Comparison of ENCODE assay signal across 28 cellular contexts in the genomic region with DNA sequence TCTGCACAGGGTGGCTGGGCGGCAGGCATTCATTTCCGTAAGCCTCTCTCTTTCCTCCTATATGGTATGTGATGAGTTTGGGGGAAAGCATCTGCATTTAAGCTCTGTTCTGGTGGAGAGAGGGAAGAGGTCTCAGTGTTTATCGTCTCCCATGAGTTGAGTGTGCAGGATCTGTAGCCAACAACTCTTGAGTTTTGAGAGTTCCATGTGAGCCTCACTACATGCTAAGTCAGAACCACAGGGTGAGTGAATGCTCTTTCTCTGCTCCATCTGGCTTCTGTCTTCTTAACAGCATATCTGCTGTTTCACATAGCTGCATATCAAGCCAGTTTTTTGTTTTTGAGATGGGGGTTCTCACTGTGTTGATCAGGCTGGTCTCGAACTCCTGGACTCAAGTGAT. TPM values are rescaled to one million over a fixed set of nuclear protein-coding genes. Genes with fewer than 3 reads are reported as not detected.
DNase-seq lines count a peak whose midpoint lies in the region; ATAC-seq, FAIRE-seq and TF ChIP-seq lines count a peak whose summit lies in the region.
"Had no signal": no experiment of that assay in that cellular context is flagged by ENCODE, and none has a peak within 500 bp of the region (broad histone marks: within the 10 kb centered on the region; RNA-seq: fewer than 3 reads in every experiment).

No MANE protein-coding gene starts in this region.

- CTCF ChIA-PET in Panc1 (lab: Charles Lee): no interaction called here
- CTCF ChIA-PET in OCI-LY7 (lab: Charles Lee; ENCODE audit: unreplicated experiment): interaction anchor here (0.6 kb wide), 1 partner anchor 15 kb away, joined by 5 read pairs; no protein-coding TSS in a partner anchor
- CTCF ChIA-PET in Caco-2 (lab: Charles Lee): interaction anchor here (1.2 kb wide), 1 partner anchor 57 kb away, joined by 6 read pairs; no protein-coding TSS in a partner anchor

- H4K12ac ChIP-seq in trophoblast cell (ENCODE audit: low read depth, low read length): no peak overlapping the region

- H3K4ac ChIP-seq in trophoblast cell (ENCODE audit: low read depth, low read length): peak overlapping the region; percentile 38

- no peak overlapping the region for H4K8ac ChIP-seq in trophoblast cell (ENCODE audit: low read depth, low read length)

- WGBS in trophoblast cell (ENCODE audit: extremely low coverage, insufficient coverage, insufficient read length): no CpG with 5 or more reads among the region's 4 CpGs

- H3K27ac Mint-ChIP-seq in Caco-2 (ENCODE audit: unreplicated experiment): no peak overlapping the region
- H3K27ac Mint-ChIP-seq: activated CD4-positive, alpha-beta memory T cell treated with anti-CD3 and anti-CD28 coated beads for 36 hours; activated naive CD4-positive, alpha-beta T cell treated with anti-CD3 and anti-CD28 coated beads for 36 hours; brain; CD8-positive, alpha-beta memory T cell; natural killer cell treated with Interleukin-12 subunit alpha and Interleukin-12 subunit beta and Interleukin-15 and Interleukin-18, amount 100 ng/mL, for 72 hours; T-helper 17 cell had no signal

- H2AFZ ChIP-seq in trophoblast cell (ENCODE audit: insufficient read depth, low read length, poor library complexity) (no peak overlapping the region), OCI-LY7 (ENCODE audit: low read length) (no peak overlapping the region)

- H3K4me3 Mint-ChIP-seq in Caco-2 (ENCODE audit: unreplicated experiment): no peak overlapping the region
- H3K4me3 Mint-ChIP-seq: activated CD4-positive, alpha-beta memory T cell treated with anti-CD3 and anti-CD28 coated beads for 36 hours; activated naive CD4-positive, alpha-beta T cell treated with anti-CD3 and anti-CD28 coated beads for 36 hours; brain; CD8-positive, alpha-beta memory T cell; natural killer cell treated with Interleukin-12 subunit alpha and Interleukin-12 subunit beta and Interleukin-15 and Interleukin-18, amount 100 ng/mL, for 72 hours; T-helper 17 cell had no signal

- TF ChIP-seq CTCF in Panc1 (IDR thresholded peaks at IDR 0.05) (no peak), OCI-LY7 (conservative IDR thresholded peaks at IDR 0.05; ENCODE audit: low read length) (no peak), Caco-2 (IDR thresholded peaks at IDR 0.05; ENCODE audit: insufficient read depth in 1 of 2, low read depth in 1 of 2, low read length in 1 of 2, severe bottlenecking in 1 of 2, unreplicated experiment in 1 of 2) (no peak)

- H3K9ac ChIP-seq in trophoblast cell (ENCODE audit: low read length): no peak overlapping the region

- intact Hi-C loops in Panc1 (cut with micrococcal nuclease; ENCODE audit: unreplicated experiment): no loop called here
- intact Hi-C loops in OCI-LY7 (cut with micrococcal nuclease; ENCODE audit: unreplicated experiment): no loop called here
- intact Hi-C loops in Caco-2 (cut with micrococcal nuclease; ENCODE audit: unreplicated experiment): no loop called here

- no peaks in the 10 kb centered on the region for H3K79me1 ChIP-seq in trophoblast cell (ENCODE audit: low read length)

- no peak overlapping the region for H2BK12ac ChIP-seq in trophoblast cell (ENCODE audit: low read length)

- H3K36me3 Mint-ChIP-seq in Caco-2 (ENCODE audit: insufficient read depth, unreplicated experiment): peaks cover 7% of the 10 kb centered on the region
- H3K36me3 Mint-ChIP-seq: activated CD4-positive, alpha-beta memory T cell treated with anti-CD3 and anti-CD28 coated beads for 36 hours; brain; natural killer cell treated with Interleukin-12 subunit alpha and Interleukin-12 subunit beta and Interleukin-15 and Interleukin-18, amount 100 ng/mL, for 72 hours had no signal

- no TSS peak for BruUV-seq in Panc1 (replicated peaks; lab: Mats Ljungman, UMichigan)
- no TSS peak for BruUV-seq in OCI-LY7 (replicated peaks; lab: Mats Ljungman, UMichigan)
- no TSS peak for BruUV-seq in Caco-2 (replicated peaks; lab: Mats Ljungman, UMichigan)

- in situ Hi-C loops in ACHN (cut with HindIII; ENCODE audit: low pct_ligation_motif_present, low pct_unique_long_range_greater_than_20kb, low sequenced_read_pairs): no loop called here
- in situ Hi-C loops in Panc1 (cut with HindIII; ENCODE audit: low pct_unique_long_range_greater_than_20kb, low sequenced_read_pairs): no loop called here

- H3K4me1 ChIP-seq in Panc1 (ENCODE audit: control insufficient read depth, insufficient read depth, low read length): peaks cover 71% of the 10 kb centered on the region
- peaks cover 12 to 14% of the 10 kb centered on the region in 2 experiments for H3K4me1 ChIP-seq in trophoblast cell (ENCODE audit: control insufficient read depth in 1 of 2, insufficient read depth in 2 of 2, low read length in 2 of 2)
- H3K4me1 ChIP-seq in OCI-LY7 (ENCODE audit: insufficient read depth, low read length, poor library complexity, severe bottlenecking): no peaks in the 10 kb centered on the region
- peaks cover 12% of the 10 kb centered on the region for H3K4me1 ChIP-seq in Caco-2
- H3K4me1 ChIP-seq: thyroid gland had no signal

- POLR2A ChIA-PET in Panc1 (lab: Charles Lee) (interaction anchor here (0.6 kb wide), 1 partner anchor 181 kb away, joined by 4 read pairs; no protein-coding TSS in a partner anchor), OCI-LY7 (lab: Charles Lee) (interaction anchor here (0.7 kb wide), 2 partner anchors 49 to 1478 kb away, joined by 3 to 4 read pairs; no protein-coding TSS in a partner anchor), Caco-2 (lab: Charles Lee) (no interaction called here)

- H2AK5ac ChIP-seq in trophoblast cell (ENCODE audit: low read length): no peak overlapping the region

- no peak overlapping the region for H2BK5ac ChIP-seq in trophoblast cell (ENCODE audit: low read depth, low read length, poor library complexity)

- no peaks in the 10 kb centered on the region for H3K9me3 ChIP-seq in Panc1 (ENCODE audit: control insufficient read depth, insufficient read depth, low read depth, low read length)
- no peaks in the 10 kb centered on the region for H3K9me3 ChIP-seq in trophoblast cell (ENCODE audit: insufficient read depth, low read depth, low read length)
- H3K9me3 ChIP-seq in OCI-LY7 (ENCODE audit: low read length): no peaks in the 10 kb centered on the region
- no peaks in the 10 kb centered on the region for H3K9me3 ChIP-seq in Caco-2
- H3K9me3 ChIP-seq: HAP-1, mucosa of descending colon, sigmoid colon, thyroid gland had no signal

- no peaks in the 10 kb centered on the region for H3K9me3 Mint-ChIP-seq in Caco-2 (ENCODE audit: unreplicated experiment)
- H3K9me3 Mint-ChIP-seq: activated CD4-positive, alpha-beta memory T cell treated with anti-CD3 and anti-CD28 coated beads for 36 hours; activated naive CD4-positive, alpha-beta T cell treated with anti-CD3 and anti-CD28 coated beads for 36 hours; brain; CD8-positive, alpha-beta memory T cell; natural killer cell treated with Interleukin-12 subunit alpha and Interleukin-12 subunit beta and Interleukin-15 and Interleukin-18, amount 100 ng/mL, for 72 hours had no signal

- H2BK120ac ChIP-seq in trophoblast cell (ENCODE audit: insufficient read depth, low read length, poor library complexity): no peak overlapping the region

- peak; percentile 21 for DNase-seq in ACHN
- no peak for DNase-seq in Panc1 (ENCODE audit: low read depth, low spot score)
- DNase-seq in ecto neural progenitor cell (ENCODE audit: low spot score): peak; percentile 7
- no peak for DNase-seq in trophoblast cell
- DNase-seq in frontal cortex (ENCODE audit: low spot score in 2 of 2): no peak
- no peak for DNase-seq in DMS53 treated with DMSO at 0.1 percent for 48 hours (lab: John Stamatoyannopoulos, UW; ENCODE audit: unreplicated experiment)
- no peak for DNase-seq in OCI-LY7 (ENCODE audit: low spot score)
- no peak for DNase-seq in Caco-2
- DNase-seq: activated CD4-positive, alpha-beta memory T cell treated with anti-CD3 and anti-CD28 coated beads for 36 hours; activated naive CD4-positive, alpha-beta T cell treated with anti-CD3 and anti-CD28 coated beads for 36 hours; CD8-positive, alpha-beta memory T cell; cerebellar nuclear complex; dorsolateral prefrontal cortex; hypothalamus; Kasumi-1; mucosa of descending colon; NCI-H1417; NCI-H2081; NCI-H446; NCI-H82; stimulated activated CD4-positive, alpha-beta T cell treated with anti-CD3 and anti-CD28 coated beads, Interleukin-4, amount 100 ng/mL, for 24 hours; T-helper 17 cell; thyroid gland had no signal

- no peaks in the 10 kb centered on the region for H3K27me3 Mint-ChIP-seq in Caco-2 (ENCODE audit: insufficient read depth, unreplicated experiment)
- H3K27me3 Mint-ChIP-seq: brain had no signal

- no peak overlapping the region for H4K91ac ChIP-seq in trophoblast cell (ENCODE audit: low read depth, low read length)

- H3K9me2 ChIP-seq in OCI-LY7 (ENCODE audit: insufficient read depth, low read length): no peaks in the 10 kb centered on the region

- H3K4me1 Mint-ChIP-seq in Caco-2 (ENCODE audit: low read depth, unreplicated experiment): peaks cover 14% of the 10 kb centered on the region
- H3K4me1 Mint-ChIP-seq: T-helper 17 cell had no signal

- H3K4me2 ChIP-seq in trophoblast cell (ENCODE audit: low read length) (no peak overlapping the region), OCI-LY7 (ENCODE audit: low read length) (no peak overlapping the region)

- H3K27ac ChIP-seq in Panc1 (ENCODE audit: low read length) (peak overlapping the region; percentile 77), trophoblast cell (ENCODE audit: low read depth, low read length) (no peak overlapping the region), OCI-LY7 (ENCODE audit: low read depth, low read length, poor library complexity, severe bottlenecking) (no peak overlapping the region)
- H3K27ac ChIP-seq: dorsolateral prefrontal cortex, sigmoid colon, thyroid gland had no signal

- H4K20me1 ChIP-seq in OCI-LY7 (ENCODE audit: insufficient read depth, low read length): no peaks in the 10 kb centered on the region

- FAIRE-seq in frontal cortex (lab: Jason Lieb, UNC): no peak

- H3K79me2 ChIP-seq in trophoblast cell (ENCODE audit: control insufficient read depth, insufficient read depth, low read length, poor library complexity): peaks cover 29% of the 10 kb centered on the region
- no peaks in the 10 kb centered on the region for H3K79me2 ChIP-seq in OCI-LY7 (ENCODE audit: insufficient read depth, low read depth, low read length)

- no peak for ATAC-seq in Panc1
- ATAC-seq: mucosa of descending colon; natural killer cell treated with Interleukin-12 subunit alpha and Interleukin-12 subunit beta and Interleukin-15 and Interleukin-18, amount 100 ng/mL, for 72 hours; T-helper 17 cell had no signal

- no peak overlapping the region for H3K4me3 ChIP-seq in Panc1 (ENCODE audit: low read depth in 2 of 2, low read length in 2 of 2)
- no peak overlapping the region for H3K4me3 ChIP-seq in trophoblast cell (ENCODE audit: low read depth, low read length)
- no peak overlapping the region for H3K4me3 ChIP-seq in OCI-LY7 (ENCODE audit: low read depth, low read length, poor library complexity, severe bottlenecking)
- no peak overlapping the region for H3K4me3 ChIP-seq in Caco-2 (ENCODE audit: low read depth, low read length)
- H3K4me3 ChIP-seq: dorsolateral prefrontal cortex, HAP-1, lung, mucosa of descending colon, sigmoid colon, thyroid gland had no signal

- H3K14ac ChIP-seq in trophoblast cell (ENCODE audit: low read length): no peak overlapping the region

- H3K18ac ChIP-seq in trophoblast cell (ENCODE audit: low read length): no peak overlapping the region

- no peak overlapping the region for H3K23ac ChIP-seq in trophoblast cell (ENCODE audit: low read length)

- H3K27me3 ChIP-seq in Panc1 (ENCODE audit: control insufficient read depth, insufficient read depth, low read length) (no peaks in the 10 kb centered on the region), trophoblast cell (ENCODE audit: insufficient read depth, low read length) (no peaks in the 10 kb centered on the region), Caco-2 (replicated peaks; ENCODE audit: control insufficient read depth, insufficient read depth, low read length) (no peaks in the 10 kb centered on the region)
- H3K27me3 ChIP-seq: dorsolateral prefrontal cortex, sigmoid colon, thyroid gland had no signal

- H3K36me3 ChIP-seq in Panc1 (ENCODE audit: control insufficient read depth, insufficient read depth, low read length): no peaks in the 10 kb centered on the region
- H3K36me3 ChIP-seq in trophoblast cell (ENCODE audit: control insufficient read depth in 1 of 2, insufficient read depth in 2 of 2, low read length in 2 of 2): peaks cover 34 to 43% of the 10 kb centered on the region in 2 experiments
- no peaks in the 10 kb centered on the region for H3K36me3 ChIP-seq in OCI-LY7 (ENCODE audit: insufficient read depth, low read length)
- H3K36me3 ChIP-seq in Caco-2 (ENCODE audit: control insufficient read depth, insufficient read depth, low read length): no peaks in the 10 kb centered on the region
- H3K36me3 ChIP-seq: HAP-1, thyroid gland had no signal

RNA-seq across cellular contexts. Expression of a gene that starts 22.7 kb away (rescaled TPM):
- 118 TPM for total RNA-seq in Panc1 (2021; ENCODE audit: unreplicated experiment)
- polyA plus RNA-seq in Panc1 (2012; ENCODE audit: insufficient read length): 112 TPM
- 287 and 288 TPM in 2 replicates for polyA plus RNA-seq in trophoblast cell (2013)
- total RNA-seq in frontal cortex: 37.5 TPM
- not detected in 2 replicates for total RNA-seq in OCI-LY7 (2014; rRNA removed; shearing (Covaris generic))
- not detected in 2 replicates for total RNA-seq in OCI-LY7 (2022)
- 9.5 and 14.5 TPM in 2 replicates for total RNA-seq in Caco-2 (2022)

Comparison
In these comparisons a context has a peak if more than half of its experiments do, and no peak if none do; other contexts are left out.
1. DNase-seq: peak in ACHN (single experiment) and ecto neural progenitor cell (single experiment); none in Panc1 (single experiment), trophoblast cell (0 of 2), frontal cortex (0 of 2), DMS53 treated with DMSO at 0.1 percent for 48 hours (single experiment), OCI-LY7 (single experiment) and Caco-2 (0 of 2).
2. RNA of a gene that starts 22.7 kb away (total RNA-seq): 118 TPM in Panc1 (single experiment), 37.5 TPM in frontal cortex (single experiment) and 9.5 to 14.5 TPM in Caco-2; not detected in OCI-LY7; every median in the first group is over 10 times any median in the second.